Comparison of ENCODE assay signal across 8 cellular contexts in genomic region chr14:52790756-52791203, GRCh38. TPM values are rescaled to one million over a fixed set of nuclear protein-coding genes. Genes with fewer than 3 reads are reported as not detected.
A peak's percentile ranks its signal among the peaks of the same experiment; 100 is the strongest.
DNase-seq lines count a peak whose midpoint lies in the region; ATAC-seq and TF ChIP-seq lines count a peak whose summit lies in the region.

No MANE protein-coding gene starts in this region.

- no peaks in the 10 kb centered on the region for H3K9me3 Mint-ChIP-seq in activated naive CD4-positive, alpha-beta T cell treated with anti-CD3 and anti-CD28 coated beads for 36 hours

- H3K36me3 Mint-ChIP-seq in activated naive CD4-positive, alpha-beta T cell treated with anti-CD3 and anti-CD28 coated beads for 36 hours (ENCODE audit: low read depth) = peaks cover 3% of the 10 kb centered on the region

- H3K4me1 ChIP-seq in RWPE2 (ENCODE audit: insufficient read depth, poor library complexity, severe bottlenecking) = peaks cover 24% of the 10 kb centered on the region

- H3K4me3 ChIP-seq in RWPE2 (ENCODE audit: severe bottlenecking) (peak overlapping the region; percentile 95), fibroblast of mammary gland (ENCODE audit: control insufficient read depth, low read depth, low read length) (peak overlapping the region; percentile 83), skeletal muscle cell (ENCODE audit: low read depth, low read length) (peak overlapping the region; percentile 75)

- peaks cover 23% of the 10 kb centered on the region for H3K36me3 ChIP-seq in RWPE2 (ENCODE audit: low read depth)

- H3K27ac ChIP-seq in RWPE2 (ENCODE audit: poor library complexity, severe bottlenecking) = peak overlapping the region; percentile 66

- TF ChIP-seq CTCF in RWPE2 (IDR thresholded peaks at IDR 0.05; ENCODE audit: poor library complexity, severe bottlenecking) (no peak), fibroblast of mammary gland (conservative IDR thresholded peaks at IDR 0.05; ENCODE audit: control insufficient read depth, insufficient read depth, low read depth, low read length) (no peak)

- H3K4me1 Mint-ChIP-seq in activated naive CD4-positive, alpha-beta T cell treated with anti-CD3 and anti-CD28 coated beads for 36 hours (ENCODE audit: low read depth) = peaks cover 29% of the 10 kb centered on the region

- H3K9me3 ChIP-seq in RWPE2 (ENCODE audit: severe bottlenecking) = no peaks in the 10 kb centered on the region

- no peak for DNase-seq in activated naive CD4-positive, alpha-beta T cell treated with anti-CD3 and anti-CD28 coated beads for 36 hours
- DNase-seq in activated naive CD4-positive, alpha-beta T cell (lab: John Stamatoyannopoulos, UW) = no peak
- DNase-seq in RWPE2 (ENCODE audit: low spot score) (no peak), fibroblast of mammary gland (ENCODE audit: low read depth) (no peak), skeletal muscle cell (ENCODE audit: low read depth) (no peak), activated gamma-delta T cell treated with Interleukin-2 at 50 U/mL for 16 hours (no peak), NCI-H2107 (lab: John Stamatoyannopoulos, UW) (no peak)

- intact Hi-C loops in activated naive CD4-positive, alpha-beta T cell treated with anti-CD3 and anti-CD28 coated beads for 36 hours (cut with micrococcal nuclease) = loop anchor here (1.0 to 5.0 kb wide), 7 partner anchors 48 to 923 kb away; partner anchors contain the start of genes GPR137C, PSMC6, STYX and TXNDC16

- ATAC-seq in RWPE2 (ENCODE audit: low read depth) (no peak), GM21717 (IDR thresholded peaks at IDR 0.05; ENCODE audit: unreplicated experiment) (no peak)

- H3K27ac Mint-ChIP-seq in activated naive CD4-positive, alpha-beta T cell treated with anti-CD3 and anti-CD28 coated beads for 36 hours = peak overlapping the region; percentile 50

- CTCF ChIA-PET in activated naive CD4-positive, alpha-beta T cell treated with anti-CD3 and anti-CD28 coated beads for 36 hours (lab: Charles Lee) = no interaction called here

- H3K27me3 Mint-ChIP-seq in activated naive CD4-positive, alpha-beta T cell treated with anti-CD3 and anti-CD28 coated beads for 36 hours (ENCODE audit: low read depth) = no peaks in the 10 kb centered on the region

- peak overlapping the region; percentile 94 for H3K4me3 Mint-ChIP-seq in activated naive CD4-positive, alpha-beta T cell treated with anti-CD3 and anti-CD28 coated beads for 36 hours

- H3K27me3 ChIP-seq in RWPE2 (ENCODE audit: insufficient read depth, poor library complexity, severe bottlenecking) = no peaks in the 10 kb centered on the region

RNA-seq across cellular contexts. Expression of gene GNPNAT1, which starts 0.6 kb away (rescaled TPM):
- total RNA-seq in activated naive CD4-positive, alpha-beta T cell treated with anti-CD3 and anti-CD28 coated beads for 36 hours = 10 to 100 TPM; 26.1 to 26.9 TPM
